33 cellular contexts compared by ENCODE assay signal in the genomic region with DNA sequence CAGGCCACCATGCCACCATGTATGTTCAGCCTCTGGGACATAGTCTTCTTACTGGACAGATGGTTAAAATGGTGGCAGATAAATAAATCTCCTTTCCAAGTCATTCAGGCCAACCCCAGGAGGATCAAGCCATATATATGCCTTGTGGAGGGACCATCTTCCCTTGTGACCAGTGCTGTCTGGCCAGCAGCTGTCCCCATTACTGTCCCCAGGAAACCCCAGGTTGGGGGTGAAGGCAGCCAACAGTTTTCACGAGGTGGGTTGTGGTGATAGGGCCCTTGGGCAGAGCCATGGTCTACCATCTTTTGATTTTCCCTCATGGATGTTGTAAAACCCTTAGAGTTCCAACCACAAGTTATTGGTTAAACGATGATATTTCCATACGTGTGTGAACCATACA.
"Had no signal": no experiment of that assay in that cellular context is flagged by ENCODE, and none has a peak within 500 bp of the region (broad histone marks: within the 10 kb centered on the region; RNA-seq: fewer than 3 reads in every experiment).

No MANE protein-coding gene starts in this region.

- H3K36me3 ChIP-seq: adrenal gland, gastroesophageal sphincter, uterus had no signal

- DNase-seq: activated CD4-positive, alpha-beta memory T cell treated with anti-CD3 and anti-CD28 coated beads for 36 hours; activated CD4-positive, alpha-beta T cell treated with anti-CD3 and anti-CD28 coated beads for 4 hours; activated effector memory CD4-positive, alpha-beta T cell treated with Interleukin-2 at 50 U/mL for 16 hours; activated naive CD4-positive, alpha-beta T cell treated with Interleukin-2 at 50 U/mL for 16 hours; aorta; body of pancreas; cerebellar nuclear complex; dorsolateral prefrontal cortex; effector memory CD4-positive, alpha-beta T cell; erythroblast; left ventricle myocardium superior; naive B cell; psoas muscle; small intestine; stimulated activated CD4-positive, alpha-beta T cell treated with anti-CD3 and anti-CD28 coated beads, Interleukin-1b, Interleukin-23, amount 100 ng/mL, for 48 hours; stimulated activated CD4-positive, alpha-beta T cell treated with anti-CD3 and anti-CD28 coated beads, Interleukin-4, amount 100 ng/mL, for 4 hours; stimulated activated CD8-positive, alpha-beta memory T cell treated with anti-CD3 and anti-CD28 coated beads, Interleukin-4, amount 100 ng/mL, for 48 hours; stimulated activated naive CD8-positive, alpha-beta T cell treated with anti-CD3 and anti-CD28 coated beads, Interleukin-15, amount 100 ng/mL, for 72 hours; substantia nigra; SW 1271; T-helper 9 cell; uterus had no signal

- H3K9me3 Mint-ChIP-seq: activated CD4-positive, alpha-beta memory T cell treated with anti-CD3 and anti-CD28 coated beads for 36 hours; stimulated activated naive CD8-positive, alpha-beta T cell treated with anti-CD3 and anti-CD28 coated beads, Interleukin-15, amount 100 ng/mL, for 72 hours; T-helper 1 cell treated with Interleukin-12 subunit alpha and Interleukin-12 subunit beta and Interleukin-4 antibody, amounts not matched to agents 30 μg/mL and 1 μg/mL, for 36 hours; type B pancreatic cell had no signal

- H3K27ac ChIP-seq: adrenal gland, body of pancreas, coronary artery, gastroesophageal sphincter, hepatocyte, parathyroid adenoma, psoas muscle, uterus, VCaP had no signal

- H3K4me3 Mint-ChIP-seq: activated CD4-positive, alpha-beta memory T cell treated with anti-CD3 and anti-CD28 coated beads for 36 hours; activated naive CD8-positive, alpha-beta T cell; naive B cell; stimulated activated memory B cell treated with anti-CD40 and anti-IgM and Interleukin-4, amounts not matched to agents 10 μg/mL and 1 μg/mL and 100 μg/mL, for 72 hours; stimulated activated naive CD8-positive, alpha-beta T cell treated with anti-CD3 and anti-CD28 coated beads, Interleukin-15, amount 100 ng/mL, for 72 hours; T-helper 1 cell treated with Interleukin-12 subunit alpha and Interleukin-12 subunit beta and Interleukin-4 antibody, amounts not matched to agents 30 μg/mL and 1 μg/mL, for 36 hours had no signal

- H3K4me3 ChIP-seq: adrenal gland, body of pancreas, coronary artery, dorsolateral prefrontal cortex, gastroesophageal sphincter, hepatocyte, psoas muscle, uterus had no signal

- H3K4me1 ChIP-seq: adrenal gland, body of pancreas, gastroesophageal sphincter, parathyroid adenoma, psoas muscle, uterus had no signal

- H3K36me3 Mint-ChIP-seq: activated CD4-positive, alpha-beta memory T cell treated with anti-CD3 and anti-CD28 coated beads for 36 hours; activated naive CD8-positive, alpha-beta T cell; naive B cell; stimulated activated memory B cell treated with anti-CD40 and anti-IgM and Interleukin-4, amounts not matched to agents 10 μg/mL and 1 μg/mL and 100 μg/mL, for 72 hours; type B pancreatic cell had no signal

- H3K27ac Mint-ChIP-seq: activated CD4-positive, alpha-beta memory T cell treated with anti-CD3 and anti-CD28 coated beads for 36 hours; activated naive CD8-positive, alpha-beta T cell; naive B cell; stimulated activated memory B cell treated with anti-CD40 and anti-IgM and Interleukin-4, amounts not matched to agents 10 μg/mL and 1 μg/mL and 100 μg/mL, for 72 hours; stimulated activated naive CD8-positive, alpha-beta T cell treated with anti-CD3 and anti-CD28 coated beads, Interleukin-15, amount 100 ng/mL, for 72 hours; T-helper 1 cell treated with Interleukin-12 subunit alpha and Interleukin-12 subunit beta and Interleukin-4 antibody, amounts not matched to agents 30 μg/mL and 1 μg/mL, for 36 hours; type B pancreatic cell had no signal

- ATAC-seq: body of pancreas; gastroesophageal sphincter; left ventricle myocardium superior; psoas muscle; sciatic nerve; stimulated activated memory B cell treated with anti-CD40 and anti-IgM and Interleukin-4, amounts not matched to agents 10 μg/mL and 1 μg/mL and 100 μg/mL, for 72 hours; stimulated activated naive CD8-positive, alpha-beta T cell treated with anti-CD3 and anti-CD28 coated beads, Interleukin-15, amount 100 ng/mL, for 72 hours had no signal

- H3K4me1 Mint-ChIP-seq: naive B cell; stimulated activated memory B cell treated with anti-CD40 and anti-IgM and Interleukin-4, amounts not matched to agents 10 μg/mL and 1 μg/mL and 100 μg/mL, for 72 hours; stimulated activated naive CD8-positive, alpha-beta T cell treated with anti-CD3 and anti-CD28 coated beads, Interleukin-15, amount 100 ng/mL, for 72 hours had no signal

- H3K9me3 ChIP-seq: adrenal gland, body of pancreas, psoas muscle, uterus had no signal

- H3K27me3 ChIP-seq: adrenal gland, body of pancreas, hepatocyte, uterus had no signal

- H3K27me3 Mint-ChIP-seq: activated CD4-positive, alpha-beta memory T cell treated with anti-CD3 and anti-CD28 coated beads for 36 hours; type B pancreatic cell had no signal
